Comparison of ENCODE assay signal across 24 cellular contexts in the genomic region with DNA sequence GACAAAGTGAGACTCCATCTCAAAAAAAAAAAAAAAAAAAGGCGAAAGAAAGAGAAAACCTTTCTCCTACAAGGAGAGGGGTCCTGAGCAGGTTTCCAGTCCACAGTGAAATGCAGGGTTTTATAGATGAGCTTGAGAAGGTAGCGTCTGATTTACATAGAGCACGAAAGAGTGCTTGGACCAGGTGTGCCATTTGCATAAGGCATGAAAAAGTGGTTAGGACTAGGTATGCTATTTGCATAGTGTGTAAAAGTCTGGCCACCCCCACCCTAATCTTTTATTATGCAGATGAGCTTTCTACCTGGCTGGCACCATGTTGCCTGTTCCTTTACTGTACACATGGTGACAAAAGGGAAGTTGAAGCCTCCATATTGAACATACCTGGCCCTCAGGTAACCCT. TPM values are rescaled to one million over a fixed set of nuclear protein-coding genes. Genes with fewer than 3 reads are reported as not detected.
DNase-seq lines count a peak whose midpoint lies in the region; ATAC-seq, FAIRE-seq and TF ChIP-seq lines count a peak whose summit lies in the region.
"Had no signal": no experiment of that assay in that cellular context is flagged by ENCODE, and none has a peak within 500 bp of the region (broad histone marks: within the 10 kb centered on the region; RNA-seq: fewer than 3 reads in every experiment).

No MANE protein-coding gene starts in this region.

- no peak for TF ChIP-seq EP300 in HepG2 (IDR thresholded peaks at IDR 0.05; ENCODE audit: low read depth in 2 of 2, low read length in 2 of 2)
- TF ChIP-seq EP300 in HepG2 (CRISPR knock-in tag; IDR thresholded peaks at IDR 0.05; ENCODE audit: borderline replicate concordance), result no peak
- no peak for TF ChIP-seq EP300 in GM12878 (IDR thresholded peaks at IDR 0.05; ENCODE audit: borderline replicate concordance in 1 of 2, control insufficient read depth in 1 of 2, low read depth in 2 of 2, low read length in 2 of 2)

- no peak overlapping the region for H2AFZ ChIP-seq in HepG2 (ENCODE audit: low read length)
- H2AFZ ChIP-seq in GM12878 (ENCODE audit: control insufficient read depth, low read depth, low read length), result peak overlapping the region; percentile 20; the same call in 1 of the 2 replicates

- POLR2A ChIA-PET in HepG2 (lab: Yijun Ruan, JAX) (interaction anchor here (1.5 kb wide), 1 partner anchor 13 kb away, joined by 5 read pairs; no protein-coding TSS in a partner anchor), GM12878 (lab: Charles Lee) (interaction anchor here (0.5 to 2.0 kb wide), 14 partner anchors 8 to 802 kb away, joined by 3 to 17 read pairs (median 3); a partner anchor contains a TSS)

- H3K9me3 Mint-ChIP-seq in nephron progenitor cell, result peaks cover 7% of the 10 kb centered on the region
- H3K9me3 Mint-ChIP-seq: T-cell had no signal

- no peaks in the 10 kb centered on the region for H3K36me3 Mint-ChIP-seq in nephron progenitor cell (ENCODE audit: low read depth)
- H3K36me3 Mint-ChIP-seq: CD4-positive, alpha-beta memory T cell; T-cell had no signal

- ATAC-seq in HepG2 (no peak), right lobe of liver (no peak), GM12878 (no peak)
- ATAC-seq: SK-N-SH treated with all-trans-retinoic acid at 6 μM for 48 hours, T-cell had no signal

- no peaks in the 10 kb centered on the region for H4K20me1 ChIP-seq in HepG2 (ENCODE audit: insufficient read depth, low read length)
- H4K20me1 ChIP-seq in GM12878 (ENCODE audit: control insufficient read depth, insufficient read depth), result no peaks in the 10 kb centered on the region

- H3K36me3 ChIP-seq in HepG2 (replicated peaks in 1 of 2; ENCODE audit: control insufficient read depth in 1 of 2, insufficient read depth in 2 of 2, low read length in 2 of 2), result no peaks in the 10 kb centered on the region
- H3K36me3 ChIP-seq in right lobe of liver, result no peaks in the 10 kb centered on the region
- H3K36me3 ChIP-seq in GM12878 (ENCODE audit: control insufficient read depth in 2 of 2, insufficient read depth in 2 of 2, low read length in 1 of 2), result no peaks in the 10 kb centered on the region
- no peaks in the 10 kb centered on the region for H3K36me3 ChIP-seq in tibial artery
- no peaks in the 10 kb centered on the region for H3K36me3 ChIP-seq in esophagus squamous epithelium

- SMC1A ChIA-PET in GM12878 (lab: Charles Lee; ENCODE audit: uncharacterized antibody, unreplicated experiment), result interaction anchor here (1.1 to 5.4 kb wide), 5 partner anchors 9 to 324 kb away, joined by 3 to 29 read pairs (median 8); a partner anchor contains a TSS

- no peak for FAIRE-seq in HepG2 (lab: Jason Lieb, UNC)
- no peak for FAIRE-seq in GM12878 (lab: Jason Lieb, UNC)
- FAIRE-seq: A204.1, HTR-8/SVneo, K562 had no signal

- TF ChIP-seq RAD21 in HepG2 (CRISPR knock-in tag; IDR thresholded peaks at IDR 0.05), result no peak
- no peak for TF ChIP-seq RAD21 in GM12878 (IDR thresholded peaks at IDR 0.05; ENCODE audit: insufficient read depth, low read depth, low read length)

- H3K27me3 ChIP-seq in HepG2 (ENCODE audit: control insufficient read depth in 1 of 2, insufficient read depth in 2 of 2, low read length in 2 of 2) (no peaks in the 10 kb centered on the region), right lobe of liver (no peaks in the 10 kb centered on the region), GM12878 (replicated peaks in 1 of 2; ENCODE audit: control insufficient read depth in 2 of 2, insufficient read depth in 2 of 2, low read length in 1 of 2) (no peaks in the 10 kb centered on the region), tibial artery (no peaks in the 10 kb centered on the region), esophagus squamous epithelium (no peaks in the 10 kb centered on the region)

- H3K79me2 ChIP-seq in HepG2 (ENCODE audit: insufficient read depth, low read length) (no peaks in the 10 kb centered on the region), GM12878 (ENCODE audit: control insufficient read depth, insufficient read depth, low read length) (no peaks in the 10 kb centered on the region)

- CTCF ChIA-PET in HepG2 (lab: Yijun Ruan, JAX; ENCODE audit: low intra/inter-chr PET ratio, low total read pairs) (no interaction called here), GM12878 (lab: Yijun Ruan, JAX) (interaction anchor here (1.2 to 2.5 kb wide), 4 partner anchors 10 to 301 kb away, joined by 4 to 20 read pairs (median 6); no protein-coding TSS in a partner anchor)

- WGBS in HepG2 (ENCODE audit: low lambda C conversion rate), result 95% methylated on average over 3 of the region's 3 CpGs
- 100% methylated on average over 1 of the region's 3 CpGs for WGBS in right lobe of liver (ENCODE audit: insufficient coverage, low coverage, low lambda C conversion rate, missing lambda C conversion rate)
- 0% methylated on average over 3 of the region's 3 CpGs for WGBS in GM12878 (ENCODE audit: insufficient coverage, insufficient replicate concordance, low lambda C conversion rate, missing lambda C conversion rate)
- WGBS in esophagus squamous epithelium, 2 donors, result 52 to 78% methylated on average over 3 of the region's 3 CpGs

- BruUV-seq in HepG2 (replicated peaks; lab: Mats Ljungman, UMichigan) (no TSS peak), GM12878 (replicated peaks; lab: Mats Ljungman, UMichigan) (no TSS peak)

- H3K9ac ChIP-seq in HepG2 (ENCODE audit: insufficient read depth, low read depth, low read length) (no peak overlapping the region), GM12878 (ENCODE audit: control insufficient read depth, insufficient read depth, low read length) (no peak overlapping the region)

- no peak overlapping the region for H3K4me3 ChIP-seq in HepG2 (replicated peaks in 1 of 3; ENCODE audit: insufficient read depth in 1 of 3, low read depth in 2 of 3, low read length in 3 of 3)
- H3K4me3 ChIP-seq in right lobe of liver, result no peak overlapping the region
- no peak overlapping the region for H3K4me3 ChIP-seq in GM12878
- H3K4me3 ChIP-seq in tibial artery, result no peak overlapping the region
- no peak overlapping the region for H3K4me3 ChIP-seq in esophagus squamous epithelium
- H3K4me3 ChIP-seq: K562 had no signal

- peaks cover 6% of the 10 kb centered on the region for H3K27me3 Mint-ChIP-seq in nephron progenitor cell (ENCODE audit: low read depth, poor library complexity)

- no peak overlapping the region for H3K4me2 ChIP-seq in HepG2 (ENCODE audit: low read depth, low read length)
- H3K4me2 ChIP-seq in GM12878 (ENCODE audit: control insufficient read depth, insufficient read depth), result peak overlapping the region; percentile 23; the same call in 1 of the 2 replicates

- peak overlapping the region; percentile 60 for H3K27ac ChIP-seq in HepG2 (ENCODE audit: extremely low read length, insufficient read depth, low read length)
- no peak overlapping the region for H3K27ac ChIP-seq in right lobe of liver
- no peak overlapping the region for H3K27ac ChIP-seq in GM12878 (ENCODE audit: control insufficient read depth, insufficient read depth)
- H3K27ac ChIP-seq in tibial artery, result no peak overlapping the region
- no peak overlapping the region for H3K27ac ChIP-seq in esophagus squamous epithelium

- TF ChIP-seq POLR2A in HepG2 (IDR thresholded peaks at IDR 0.05; ENCODE audit: insufficient read depth in 1 of 2, low read depth in 2 of 2, low read length in 2 of 2) (no peak), right lobe of liver (IDR thresholded peaks at IDR 0.05) (no peak), GM12878 (IDR thresholded peaks at IDR 0.05; ENCODE audit: low read depth, low read length) (no peak), esophagus squamous epithelium (IDR thresholded peaks at IDR 0.05) (no peak)

- intact Hi-C loops in HepG2 (cut with micrococcal nuclease; ENCODE audit: unreplicated experiment), result no loop called here
- intact Hi-C loops in right lobe of liver (cut with DNase I), result loop anchor here in 1 of 2 donors (10.0 kb wide), 1 partner anchor 301 kb away; no protein-coding TSS in a partner anchor
- intact Hi-C loops in GM12878 (cut with micrococcal nuclease; ENCODE audit: unreplicated experiment), result no loop called here
- intact Hi-C loops in tibial artery (cut with DNase I; ENCODE audit: low total_unique reads), result no loop called here
- intact Hi-C loops in esophagus squamous epithelium (cut with DNase I), result no loop called here

- peaks cover 73% of the 10 kb centered on the region for H3K4me1 Mint-ChIP-seq in nephron progenitor cell
- H3K4me1 Mint-ChIP-seq: CD4-positive, alpha-beta memory T cell; T-cell had no signal

- in situ Hi-C loops in HepG2 (cut with HindIII; ENCODE audit: extremely low pct_ligation_motif_present, low pct_unique_long_range_greater_than_20kb), result no loop called here
- in situ Hi-C loops in GM12878 (cut with MboI), result no loop called here

- H3K9me3 ChIP-seq in HepG2 (ENCODE audit: low read length), result no peaks in the 10 kb centered on the region
- H3K9me3 ChIP-seq in right lobe of liver, result no peaks in the 10 kb centered on the region
- H3K9me3 ChIP-seq in GM12878 (replicated peaks; ENCODE audit: control insufficient read depth, insufficient read depth, low read length), result no peaks in the 10 kb centered on the region; the same call in 2 of the 3 replicates
- peaks cover 0 to 4% (median 0%) of the 10 kb centered on the region in 3 donors for H3K9me3 ChIP-seq in tibial artery
- H3K9me3 ChIP-seq in esophagus squamous epithelium, result no peaks in the 10 kb centered on the region

- DNase-seq in HepG2 (ENCODE audit: low spot score), result no peak
- DNase-seq in right lobe of liver, result no peak
- DNase-seq in NCI-H526 treated with DMSO at 0.1 percent for 48 hours (lab: John Stamatoyannopoulos, UW), result peak; percentile 99
- no peak for DNase-seq in GM12878 (ENCODE audit: low read depth, low spot score)
- no peak for DNase-seq in nephron progenitor cell
- DNase-seq in tibial artery, result no peak
- DNase-seq in activated T-cell treated with anti-CD3 and anti-CD28 coated beads, Interleukin-2, amount 50 U/mL, for 1 hour, result no peak
- no peak for DNase-seq in esophagus squamous epithelium (lab: John Stamatoyannopoulos, UW)
- DNase-seq: CD4-positive, alpha-beta memory T cell; DMS153; HCEC 1CT; NCI-H1105 treated with DMSO at 0.1 percent for 48 hours; NCI-H1694; NCI-H2107; NCI-H2227 treated with DMSO at 0.1 percent for 48 hours; NCI-H748 treated with DMSO at 0.1 percent for 48 hours; SIG-M5; T-cell had no signal

- peaks cover 70% of the 10 kb centered on the region for H3K4me1 ChIP-seq in HepG2 (ENCODE audit: insufficient read depth, low read length)
- no peaks in the 10 kb centered on the region for H3K4me1 ChIP-seq in right lobe of liver
- peaks cover 30% of the 10 kb centered on the region for H3K4me1 ChIP-seq in GM12878 (ENCODE audit: control insufficient read depth, insufficient read depth, low read length)
- no peaks in the 10 kb centered on the region for H3K4me1 ChIP-seq in tibial artery
- H3K4me1 ChIP-seq in esophagus squamous epithelium, result peaks cover 0 to 11% (median 0%) of the 10 kb centered on the region in 3 donors

- peak overlapping the region; percentile 12 for H3K27ac Mint-ChIP-seq in nephron progenitor cell
- H3K27ac Mint-ChIP-seq: CD4-positive, alpha-beta memory T cell; T-cell had no signal

- no peak for TF ChIP-seq CTCF in HepG2 (CRISPR knock-in tag; IDR thresholded peaks at IDR 0.05)
- TF ChIP-seq CTCF in right lobe of liver (IDR thresholded peaks at IDR 0.05), result no peak
- TF ChIP-seq CTCF in GM12878 (IDR thresholded peaks at IDR 0.05 in 2 of 3, conservative IDR thresholded peaks at IDR 0.05 in 1 of 3; ENCODE audit: control insufficient read depth in 2 of 3, extremely low read depth in 1 of 3, insufficient read depth in 1 of 3, low read depth in 3 of 3, low read length in 3 of 3), result no peak
- TF ChIP-seq CTCF in nephron progenitor cell (IDR thresholded peaks at IDR 0.05), result no peak
- TF ChIP-seq CTCF in tibial artery (IDR thresholded peaks at IDR 0.05), result no peak
- no peak for TF ChIP-seq CTCF in esophagus squamous epithelium (IDR thresholded peaks at IDR 0.05)

- no peak overlapping the region for H3K4me3 Mint-ChIP-seq in nephron progenitor cell
- H3K4me3 Mint-ChIP-seq: CD4-positive, alpha-beta memory T cell; T-cell had no signal

- RAD21 ChIA-PET in GM12878 (lab: Charles Lee; ENCODE audit: unreplicated experiment), result interaction anchor here (0.6 to 4.5 kb wide), 6 partner anchors 10 to 84 kb away, joined by 3 to 28 read pairs (median 6); no protein-coding TSS in a partner anchor

RNA-seq across cellular contexts. Expression of a gene that starts 13.6 kb away (rescaled TPM):
- total RNA-seq in HepG2 (2016; rRNA removed; fragmentation: Illumina TruSeq; extraction: Trizol) (under 0.01 TPM in 1 of 2 replicates, not detected in the other), right lobe of liver (not detected), GM12878 (2014; rRNA removed) (not detected in 2 replicates), GM12878 (2014; rRNA removed; fragmentation: Illumina TruSeq; extraction: Trizol) (not detected in 2 replicates), GM12878 (2021) (not detected in 2 replicates), esophagus squamous epithelium (not detected)
- under 0.01 TPM in 2 replicates for total RNA-seq in HepG2 (2016; cell fraction: cytosol; rRNA removed; fragmentation: Illumina TruSeq; extraction: Trizol; ENCODE audit: low read depth)
- under 0.01 TPM in 1 of 2 replicates, not detected in the other for total RNA-seq in HepG2 (2016; cell fraction: insoluble cytoplasmic fraction; rRNA removed; fragmentation: Illumina TruSeq; extraction: Trizol)
- under 0.01 TPM in 1 of 2 replicates, not detected in the other for total RNA-seq in HepG2 (2016; cell fraction: membrane; rRNA removed; fragmentation: Illumina TruSeq; extraction: Trizol)
- total RNA-seq in HepG2 (2016; cell fraction: nucleus; rRNA removed; fragmentation: Illumina TruSeq; extraction: Trizol), result not detected in 2 replicates
- polyA plus RNA-seq in HepG2 (2011; rRNA removed) (not detected in 2 replicates), GM12878 (2011; rRNA removed) (not detected in 2 replicates), GM12878 (2014; fragmentation: Illumina TruSeq; extraction: Trizol) (not detected in 2 replicates), GM12878 (2014; fragmentation: Nextera tagmentation; extraction: Ambion mirVana) (not detected), GM12878 (2014; rRNA removed) (not detected in 2 replicates), GM12878 (2016; fragmentation: Nextera tagmentation; extraction: Ambion mirVana) (not detected)
- polyA plus RNA-seq in HepG2 (2011; cell fraction: cytosol; rRNA removed), result not detected in 2 replicates
- polyA plus RNA-seq in HepG2 (2011; cell fraction: nucleus; rRNA removed), result not detected in 2 replicates
- not detected in 2 replicates for polyA plus RNA-seq in HepG2 (2012)
- not detected in 2 replicates for polyA plus RNA-seq in HepG2 (2016; cell fraction: cytosol; fragmentation: Illumina TruSeq; extraction: Trizol; ENCODE audit: low read depth)
- polyA plus RNA-seq in HepG2 (2016; cell fraction: insoluble cytoplasmic fraction; fragmentation: Illumina TruSeq; extraction: Trizol; ENCODE audit: low read depth), result not detected in 2 replicates
- polyA plus RNA-seq in HepG2 (2016; cell fraction: membrane; fragmentation: Illumina TruSeq; extraction: Trizol; ENCODE audit: low read depth), result not detected in 2 replicates
- polyA plus RNA-seq in HepG2 (2016; cell fraction: nucleus; fragmentation: Illumina TruSeq; extraction: Trizol; ENCODE audit: insufficient read depth, low read depth), result not detected in 2 replicates
- under 0.01 TPM in 1 of 2 replicates, not detected in the other for polyA minus RNA-seq in HepG2 (2011; rRNA and poly(A)+ RNA removed; ENCODE audit: low replicate concordance)
- polyA minus RNA-seq in HepG2 (2011; cell fraction: cytosol; rRNA and poly(A)+ RNA removed), result under 0.01 TPM in 1 of 2 replicates, not detected in the other
- polyA minus RNA-seq in HepG2 (2011; cell fraction: nucleus; rRNA and poly(A)+ RNA removed), result not detected in 2 replicates
- not detected in 2 replicates for total RNA-seq in GM12878 (2013; cell fraction: nucleolus; rRNA removed)
- not detected for polyA plus RNA-seq in GM12878 (2011; ENCODE audit: low read depth)
- polyA plus RNA-seq in GM12878 (2011; cell fraction: cytosol; rRNA removed), result not detected in 2 replicates
- polyA plus RNA-seq in GM12878 (2011; cell fraction: nucleus; rRNA removed), result not detected in 2 replicates
- not detected in 2 replicates for polyA plus RNA-seq in GM12878 (2012)
- polyA minus RNA-seq in GM12878 (2011; rRNA and poly(A)+ RNA removed), result 1,322 TPM in 1 of 2 replicates, not detected in the other
- polyA minus RNA-seq in GM12878 (2011; cell fraction: cytosol; rRNA and poly(A)+ RNA removed), result not detected in 2 replicates
- under 0.01 TPM in 1 of 2 replicates, not detected in the other for polyA minus RNA-seq in GM12878 (2011; cell fraction: nucleus; rRNA and poly(A)+ RNA removed)
- total RNA-seq: CD4-positive, alpha-beta memory T cell; K562; RPMI7951; T-cell had no signal
- polyA plus RNA-seq: BJ; CD4-positive, alpha-beta memory T cell; K562 had no signal

RNA-seq across cellular contexts. Expression of a gene that starts 28.1 kb away (rescaled TPM):
- 0.09 and 0.10 TPM in 2 replicates for total RNA-seq in HepG2 (2016; rRNA removed; fragmentation: Illumina TruSeq; extraction: Trizol)
- total RNA-seq in HepG2 (2016; cell fraction: cytosol; rRNA removed; fragmentation: Illumina TruSeq; extraction: Trizol; ENCODE audit: low read depth), result 0.10 TPM in 1 of 2 replicates, not detected in the other
- 0.09 TPM in 1 of 2 replicates, not detected in the other for total RNA-seq in HepG2 (2016; cell fraction: insoluble cytoplasmic fraction; rRNA removed; fragmentation: Illumina TruSeq; extraction: Trizol)
- total RNA-seq in HepG2 (2016; cell fraction: membrane; rRNA removed; fragmentation: Illumina TruSeq; extraction: Trizol), result not detected in 2 replicates
- 0.25 TPM in 1 of 2 replicates, not detected in the other for total RNA-seq in HepG2 (2016; cell fraction: nucleus; rRNA removed; fragmentation: Illumina TruSeq; extraction: Trizol)
- polyA plus RNA-seq in HepG2 (2011; rRNA removed), result 0.11 and 0.14 TPM in 2 replicates
- 0.04 and 0.09 TPM in 2 replicates for polyA plus RNA-seq in HepG2 (2011; cell fraction: cytosol; rRNA removed)
- 0.96 and 1.0 TPM in 2 replicates for polyA plus RNA-seq in HepG2 (2011; cell fraction: nucleus; rRNA removed)
- polyA plus RNA-seq in HepG2 (2012), result 0.27 and 0.28 TPM in 2 replicates
- polyA plus RNA-seq in HepG2 (2016; cell fraction: cytosol; fragmentation: Illumina TruSeq; extraction: Trizol; ENCODE audit: low read depth), result not detected in 2 replicates
- polyA plus RNA-seq in HepG2 (2016; cell fraction: insoluble cytoplasmic fraction; fragmentation: Illumina TruSeq; extraction: Trizol; ENCODE audit: low read depth), result 0.05 and 0.14 TPM in 2 replicates
- not detected in 2 replicates for polyA plus RNA-seq in HepG2 (2016; cell fraction: membrane; fragmentation: Illumina TruSeq; extraction: Trizol; ENCODE audit: low read depth)
- 0.35 and 0.36 TPM in 2 replicates for polyA plus RNA-seq in HepG2 (2016; cell fraction: nucleus; fragmentation: Illumina TruSeq; extraction: Trizol; ENCODE audit: insufficient read depth, low read depth)
- polyA minus RNA-seq in HepG2 (2011; rRNA and poly(A)+ RNA removed; ENCODE audit: low replicate concordance), result 0.28 and 0.80 TPM in 2 replicates
- not detected in 2 replicates for polyA minus RNA-seq in HepG2 (2011; cell fraction: cytosol; rRNA and poly(A)+ RNA removed)
- 0.75 and 0.90 TPM in 2 replicates for polyA minus RNA-seq in HepG2 (2011; cell fraction: nucleus; rRNA and poly(A)+ RNA removed)
- total RNA-seq in right lobe of liver, result under 1 TPM in 5 of 6 experiments, not detected in 1; 0.05 to 0.21 (median 0.09) TPM
- total RNA-seq in GM12878 (2013; cell fraction: nucleolus; rRNA removed), result 2.0 and 2.2 TPM in 2 replicates
- total RNA-seq in GM12878 (2014; rRNA removed), result 0.11 and 0.28 TPM in 2 replicates
- total RNA-seq in GM12878 (2014; rRNA removed; fragmentation: Illumina TruSeq; extraction: Trizol), result 0.04 and 0.05 TPM in 2 replicates
- total RNA-seq in GM12878 (2021), result 0.35 and 0.36 TPM in 2 replicates
- polyA plus RNA-seq in GM12878 (2011; ENCODE audit: low read depth), result 0.08 TPM
- polyA plus RNA-seq in GM12878 (2011; rRNA removed), result 0.03 and 0.05 TPM in 2 replicates
- 0.09 and 0.12 TPM in 2 replicates for polyA plus RNA-seq in GM12878 (2011; cell fraction: cytosol; rRNA removed)
- polyA plus RNA-seq in GM12878 (2011; cell fraction: nucleus; rRNA removed), result 0.69 and 0.94 TPM in 2 replicates
- 0.17 and 0.24 TPM in 2 replicates for polyA plus RNA-seq in GM12878 (2012)
- polyA plus RNA-seq in GM12878 (2014; fragmentation: Illumina TruSeq; extraction: Trizol), result 0.04 and 0.08 TPM in 2 replicates
- not detected for polyA plus RNA-seq in GM12878 (2014; fragmentation: Nextera tagmentation; extraction: Ambion mirVana)
- 0.06 and 0.14 TPM in 2 replicates for polyA plus RNA-seq in GM12878 (2014; rRNA removed)
- polyA plus RNA-seq in GM12878 (2016; fragmentation: Nextera tagmentation; extraction: Ambion mirVana), result not detected
- 0.37 and 0.52 TPM in 2 replicates for polyA minus RNA-seq in GM12878 (2011; rRNA and poly(A)+ RNA removed)
- 0.31 and 0.53 TPM in 2 replicates for polyA minus RNA-seq in GM12878 (2011; cell fraction: cytosol; rRNA and poly(A)+ RNA removed)
- polyA minus RNA-seq in GM12878 (2011; cell fraction: nucleus; rRNA and poly(A)+ RNA removed), result 0.24 and 0.57 TPM in 2 replicates
- total RNA-seq in esophagus squamous epithelium, result under 1 TPM; 0.09 to 0.76 (median 0.28) TPM
- total RNA-seq: RPMI7951 had no signal
